Comparison of ENCODE assay signal across 23 cellular contexts in the genomic region with DNA sequence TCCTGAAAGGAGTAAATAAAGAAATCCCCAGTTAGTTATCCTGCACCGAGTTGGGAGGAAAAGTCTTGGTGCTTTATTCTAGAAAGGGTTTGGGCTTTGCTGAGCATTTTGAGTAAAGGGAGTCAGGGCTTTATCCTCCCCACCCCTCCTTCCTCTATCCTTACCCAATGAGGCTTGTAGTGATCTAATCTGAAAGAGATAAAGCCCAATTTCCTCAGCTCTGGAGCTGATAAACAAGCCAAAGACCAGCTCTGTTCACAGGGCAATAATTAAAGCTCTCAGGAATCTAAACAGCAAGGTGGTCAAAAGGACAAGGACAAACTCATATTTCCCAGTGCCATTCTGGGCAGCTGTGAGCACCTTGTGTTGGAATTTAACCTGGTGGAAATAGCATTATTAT.
A peak's percentile ranks its signal among the peaks of the same experiment; 100 is the strongest.
DNase-seq lines count a peak whose midpoint lies in the region; ATAC-seq, FAIRE-seq and TF ChIP-seq lines count a peak whose summit lies in the region.
"Had no signal": no experiment of that assay in that cellular context is flagged by ENCODE, and none has a peak within 500 bp of the region (broad histone marks: within the 10 kb centered on the region; RNA-seq: fewer than 3 reads in every experiment).

No MANE protein-coding gene starts in this region.

- intact Hi-C loops in body of pancreas (cut with DNase I), result no loop called here

- ATAC-seq in body of pancreas, result peak; percentile 62
- no peak for ATAC-seq in GM21619 (IDR thresholded peaks at IDR 0.05; ENCODE audit: unreplicated experiment)
- no peak for ATAC-seq in HG03280 (IDR thresholded peaks at IDR 0.05; ENCODE audit: unreplicated experiment)
- no peak for ATAC-seq in HG02885 (IDR thresholded peaks at IDR 0.05; ENCODE audit: poor library complexity, unreplicated experiment)
- ATAC-seq: effector memory CD8-positive, alpha-beta T cell; psoas muscle; stimulated activated naive B cell treated with anti-CD40 and anti-IgM and Interleukin-4, amounts not matched to agents 10 μg/mL and 1 μg/mL and 100 μg/mL, for 72 hours; WTC11 had no signal

- FAIRE-seq in small intestine (lab: Jason Lieb, UNC), result no peak
- FAIRE-seq: GM12892 had no signal

- H3K27me3 ChIP-seq in body of pancreas, result no peaks in the 10 kb centered on the region
- no peaks in the 10 kb centered on the region for H3K27me3 ChIP-seq in mucosa of rectum (ENCODE audit: control insufficient read depth in 2 of 2, insufficient read depth in 2 of 2, low read length in 2 of 2)
- no peaks in the 10 kb centered on the region for H3K27me3 ChIP-seq in small intestine (ENCODE audit: control insufficient read depth in 2 of 2, insufficient read depth in 2 of 2, low read length in 2 of 2)
- H3K27me3 ChIP-seq: BLaER1 treated with 17β-estradiol and CSF1 and Interleukin-3, amounts not matched to agents 10 nM and 100 nM; heart left ventricle had no signal

- DNase-seq in body of pancreas (peak; percentile 35 to 74 (median 52)), small intestine (peak; percentile 98), NCI-H1694 (lab: John Stamatoyannopoulos, UW) (no peak)
- DNase-seq: activated CD4-positive, alpha-beta T cell treated with anti-CD3 and anti-CD28 coated beads, Interleukin-2, amount 10 ng/mL, durations not matched to agents 7 days and 5 days; activated gamma-delta T cell treated with Interleukin-2 at 50 U/mL for 16 hours; activated T-cell treated with anti-CD3 and anti-CD28 coated beads, Interleukin-2, amount 50 U/mL, for 48 hours; effector memory CD8-positive, alpha-beta T cell; erythroblast; heart left ventricle; NCI-H187; NCI-H2171; NCI-H524; psoas muscle; stimulated activated naive B cell treated with anti-CD40 and anti-IgM and Interleukin-4, amounts not matched to agents 10 μg/mL and 1 μg/mL and 100 μg/mL, for 72 hours had no signal

- POLR2A ChIA-PET in HEK293 (lab: Yijun Ruan, JAX), result interaction anchor here (0.6 kb wide), 1 partner anchor 36 kb away, joined by 3 read pairs; no protein-coding TSS in a partner anchor

- peak overlapping the region; percentile 17 to 55 for H3K9ac ChIP-seq in mucosa of rectum (ENCODE audit: low read depth in 1 of 2, low read length in 2 of 2)

- TF ChIP-seq POLR2A in body of pancreas (IDR thresholded peaks at IDR 0.05), result no peak

- H3K4me1 ChIP-seq in HEK293 (ENCODE audit: control insufficient read depth, insufficient read depth, low read length) (peaks cover 6% of the 10 kb centered on the region), body of pancreas (peaks cover 84% of the 10 kb centered on the region), mucosa of rectum (ENCODE audit: control insufficient read depth in 2 of 2, insufficient read depth in 2 of 2, low read length in 2 of 2) (peaks cover 32 to 50% of the 10 kb centered on the region in 2 donors), small intestine (ENCODE audit: control insufficient read depth in 2 of 2, insufficient read depth in 1 of 2, low read depth in 1 of 2, low read length in 1 of 2) (peaks cover 6 to 21% of the 10 kb centered on the region in 2 donors)
- H3K4me1 ChIP-seq: HAP-1, psoas muscle had no signal

- H3K36me3 ChIP-seq in HEK293 (ENCODE audit: control insufficient read depth in 2 of 2, insufficient read depth in 1 of 2, low read length in 2 of 2) (no peaks in the 10 kb centered on the region), body of pancreas (replicated peaks in 1 of 2; ENCODE audit: insufficient read depth in 1 of 2, low read depth in 2 of 2) (no peaks in the 10 kb centered on the region), mucosa of rectum (ENCODE audit: control insufficient read depth in 2 of 2, insufficient read depth in 2 of 2, low read length in 2 of 2) (no peaks in the 10 kb centered on the region), small intestine (ENCODE audit: control insufficient read depth in 2 of 2, insufficient read depth in 2 of 2, low read length in 2 of 2) (no peaks in the 10 kb centered on the region)
- H3K36me3 ChIP-seq: BLaER1 treated with 17β-estradiol and CSF1 and Interleukin-3, amounts not matched to agents 10 nM and 100 nM; HAP-1; heart left ventricle had no signal

- no peak for TF ChIP-seq CTCF in HEK293 (tag by site-specific recombination; IDR thresholded peaks at IDR 0.05)
- peak in 3 of 7 experiments; percentile 14 to 38 (median 27) for TF ChIP-seq CTCF in body of pancreas (IDR thresholded peaks at IDR 0.05)

- WGBS in body of pancreas, 2 donors, result 19 to 22% methylated on average over 1 of the region's 1 CpG
- 9 to 39% (median 26%) methylated on average over 1 of the region's 1 CpG for WGBS in small intestine, 3 donors

- H3K9me3 ChIP-seq in HEK293 (ENCODE audit: control insufficient read depth, insufficient read depth, low read depth, low read length) (no peaks in the 10 kb centered on the region), body of pancreas (no peaks in the 10 kb centered on the region), mucosa of rectum (ENCODE audit: control insufficient read depth in 2 of 2, low read length in 2 of 2) (no peaks in the 10 kb centered on the region), small intestine (ENCODE audit: control insufficient read depth, low read depth) (no peaks in the 10 kb centered on the region)
- H3K9me3 ChIP-seq: BLaER1 treated with 17β-estradiol and CSF1 and Interleukin-3, amounts not matched to agents 10 nM and 100 nM; HAP-1; heart left ventricle; psoas muscle had no signal

- CTCF ChIA-PET in HEK293 (lab: Yijun Ruan, JAX), result no interaction called here

- H3K27ac ChIP-seq in HEK293 (ENCODE audit: extremely low read depth, low read depth, low read length) (peak overlapping the region; percentile 16; the same call in 1 of the 2 replicates), body of pancreas (peak overlapping the region; percentile 66 to 94 (median 91)), mucosa of rectum (ENCODE audit: low read depth in 2 of 2, low read length in 2 of 2) (peak overlapping the region; percentile 87 to 88), small intestine (ENCODE audit: low read depth in 1 of 2, low read length in 1 of 2) (peak overlapping the region; percentile 73 to 89)
- H3K27ac ChIP-seq: psoas muscle had no signal

- no peak overlapping the region for H3K4me3 ChIP-seq in HEK293 (ENCODE audit: low read depth, low read length)
- H3K4me3 ChIP-seq in body of pancreas, result no peak overlapping the region
- H3K4me3 ChIP-seq in mucosa of rectum (ENCODE audit: low read length in 2 of 2), result peak overlapping the region; percentile 42 to 57
- no peak overlapping the region for H3K4me3 ChIP-seq in small intestine (ENCODE audit: low read depth in 1 of 2, low read length in 2 of 2)
- H3K4me3 ChIP-seq: HAP-1, heart left ventricle, psoas muscle had no signal

TF ChIP-seq in HEK293, 187 proteins besides CTCF, POLR2A, EP300 and RAD21:
- TF ChIP-seq, protein P1, sequence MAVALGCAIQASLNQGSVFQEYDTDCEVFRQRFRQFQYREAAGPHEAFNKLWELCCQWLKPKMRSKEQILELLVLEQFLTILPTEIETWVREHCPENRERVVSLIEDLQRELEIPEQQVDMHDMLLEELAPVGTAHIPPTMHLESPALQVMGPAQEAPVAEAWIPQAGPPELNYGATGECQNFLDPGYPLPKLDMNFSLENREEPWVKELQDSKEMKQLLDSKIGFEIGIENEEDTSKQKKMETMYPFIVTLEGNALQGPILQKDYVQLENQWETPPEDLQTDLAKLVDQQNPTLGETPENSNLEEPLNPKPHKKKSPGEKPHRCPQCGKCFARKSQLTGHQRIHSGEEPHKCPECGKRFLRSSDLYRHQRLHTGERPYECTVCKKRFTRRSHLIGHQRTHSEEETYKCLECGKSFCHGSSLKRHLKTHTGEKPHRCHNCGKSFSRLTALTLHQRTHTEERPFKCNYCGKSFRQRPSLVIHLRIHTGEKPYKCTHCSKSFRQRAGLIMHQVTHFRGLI (tag by site-specific recombination; IDR thresholded peaks at IDR 0.05), result peak; percentile 57; the same call in 1 of the 2 replicates
- TF ChIP-seq ZNF214 (tag by site-specific recombination; IDR thresholded peaks at IDR 0.05; ENCODE audit: borderline replicate concordance) (no peak), WT1 (tag by site-specific recombination; IDR thresholded peaks at IDR 0.05) (peak; percentile 48)

Comparison
In these comparisons a context has a peak if more than half of its experiments do, and no peak if none do; other contexts are left out.
1. H3K27ac ChIP-seq: peak in every context shown above with its lines; median percentile 91 in body of pancreas; 88 in mucosa of rectum; 81 in small intestine; 16 in HEK293.
2. H3K4me3 ChIP-seq: peak in mucosa of rectum (2 of 2); none in HEK293 (single experiment), body of pancreas (0 of 2) and small intestine (0 of 2).